In genomic region chr1:164754088-164754600, GRCh38 we compare ENCODE assay signal across 15 cellular contexts.
A peak's percentile ranks its signal among the peaks of the same experiment; 100 is the strongest.
DNase-seq lines count a peak whose midpoint lies in the region; ATAC-seq and TF ChIP-seq lines count a peak whose summit lies in the region.
"Had no signal": no experiment of that assay in that cellular context is flagged by ENCODE, and none has a peak within 500 bp of the region (broad histone marks: within the 10 kb centered on the region; RNA-seq: fewer than 3 reads in every experiment).

No MANE protein-coding gene starts in this region.

- DNase-seq in SK-N-MC (ENCODE audit: low read depth, low spot score) (no peak), fibroblast of lung (ENCODE audit: low read depth in 2 of 2) (peak; percentile 83 to 91), middle frontal gyrus (ENCODE audit: extremely low spot score, low spot score) (peak; percentile 72), substantia nigra (lab: John Stamatoyannopoulos, UW) (peak in 25 of 49 donors; percentile 8 to 68 (median 29)), WERI-Rb-1 (no peak)
- no peak for DNase-seq in stimulated activated CD4-positive, alpha-beta T cell treated with anti-CD3 and anti-CD28 coated beads, Interleukin-12 subunit alpha, Interleukin-12 subunit beta, amount 100 ng/mL, for 4 hours
- DNase-seq in CD8-positive, alpha-beta memory T cell, result no peak
- DNase-seq: activated naive CD4-positive, alpha-beta T cell treated with anti-CD3 and anti-CD28 coated beads, Interleukin-2, amount 50 U/mL, for 16 hours; Calu3; mammary epithelial cell; stimulated activated CD4-positive, alpha-beta T cell treated with anti-CD3 and anti-CD28 coated beads, Interleukin-2, amount 100 ng/mL, for 24 hours had no signal

- no peaks in the 10 kb centered on the region for H3K36me3 Mint-ChIP-seq in CD8-positive, alpha-beta memory T cell

- no peak overlapping the region for H3K4me3 Mint-ChIP-seq in CD8-positive, alpha-beta memory T cell

- peak overlapping the region; percentile 79 for H2AFZ ChIP-seq in fibroblast of lung (ENCODE audit: low read length)

- H4K20me1 ChIP-seq in fibroblast of lung (ENCODE audit: control insufficient read depth, extremely low read depth, insufficient read depth, low read length), result no peaks in the 10 kb centered on the region

- H3K79me2 ChIP-seq in fibroblast of lung (ENCODE audit: control insufficient read depth, insufficient read depth, low read length), result peaks cover 2% of the 10 kb centered on the region

- H3K4me1 ChIP-seq in fibroblast of lung (ENCODE audit: control insufficient read depth, extremely low read depth, insufficient read depth, low read length), result peaks cover 20% of the 10 kb centered on the region
- no peaks in the 10 kb centered on the region for H3K4me1 ChIP-seq in CD8-positive, alpha-beta memory T cell (ENCODE audit: insufficient read depth, low read length)

- H3K27me3 ChIP-seq in fibroblast of lung (ENCODE audit: control insufficient read depth, insufficient read depth, low read length), result no peaks in the 10 kb centered on the region
- H3K27me3 ChIP-seq in WERI-Rb-1 (ENCODE audit: insufficient read depth, low read depth, severe bottlenecking), result no peaks in the 10 kb centered on the region
- H3K27me3 ChIP-seq in CD8-positive, alpha-beta memory T cell (ENCODE audit: insufficient read depth, low read length, poor library complexity, severe bottlenecking), result no peaks in the 10 kb centered on the region

- CTCF ChIA-PET in CD8-positive, alpha-beta memory T cell (lab: Charles Lee), result no interaction called here

- TF ChIP-seq CTCF in fibroblast of lung (conservative IDR thresholded peaks at IDR 0.05 in 1 of 2, IDR thresholded peaks at IDR 0.05 in 1 of 2; ENCODE audit: low read depth in 1 of 2, low read length in 2 of 2) (no peak), WERI-Rb-1 (IDR thresholded peaks at IDR 0.05; ENCODE audit: low read depth, low read length) (no peak)

- peak overlapping the region; percentile 75 for H3K4me2 ChIP-seq in fibroblast of lung (ENCODE audit: extremely low read depth, insufficient read depth, low read length)

- H3K9ac ChIP-seq in SK-N-MC (ENCODE audit: insufficient read length) (no peak overlapping the region), fibroblast of lung (ENCODE audit: insufficient read depth, low read length) (peak overlapping the region; percentile 48)

- no peak overlapping the region for H3K27ac Mint-ChIP-seq in CD8-positive, alpha-beta memory T cell

- peaks cover 0 to 2% of the 10 kb centered on the region in 2 donors for H3K27me3 Mint-ChIP-seq in CD8-positive, alpha-beta memory T cell

- peak overlapping the region; percentile 81 for H3K4me3 ChIP-seq in SK-N-MC
- peak overlapping the region in 3 of 4 experiments; percentile 1 to 29 (median 26) for H3K4me3 ChIP-seq in fibroblast of lung (replicated peaks in 1 of 4; ENCODE audit: control extremely low read depth in 1 of 4, insufficient read depth in 1 of 4, low read depth in 3 of 4, low read length in 4 of 4)
- H3K4me3 ChIP-seq in WERI-Rb-1 (ENCODE audit: low read depth, low read length), result no peak overlapping the region
- H3K4me3 ChIP-seq in CD8-positive, alpha-beta memory T cell (ENCODE audit: low read length), result no peak overlapping the region
- H3K4me3 ChIP-seq: GM12878 had no signal

- H3K4me1 Mint-ChIP-seq in CD8-positive, alpha-beta memory T cell, result no peaks in the 10 kb centered on the region

- H3K27ac ChIP-seq in SK-N-MC, result peak overlapping the region; percentile 98
- H3K27ac ChIP-seq in fibroblast of lung (ENCODE audit: insufficient read depth, low read length), result peak overlapping the region; percentile 71
- H3K27ac ChIP-seq in substantia nigra (ENCODE audit: low read depth, low read length, poor library complexity, severe bottlenecking), result no peak overlapping the region
- H3K27ac ChIP-seq in WERI-Rb-1, result no peak overlapping the region
- no peak overlapping the region for H3K27ac ChIP-seq in CD8-positive, alpha-beta memory T cell (ENCODE audit: low read depth, low read length)

- H3K9me3 ChIP-seq in SK-N-MC (ENCODE audit: low read depth, low read length), result no peaks in the 10 kb centered on the region
- no peaks in the 10 kb centered on the region for H3K9me3 ChIP-seq in fibroblast of lung (ENCODE audit: control insufficient read depth, insufficient read depth, low read depth, low read length)
- H3K9me3 ChIP-seq in WERI-Rb-1 (ENCODE audit: severe bottlenecking), result no peaks in the 10 kb centered on the region
- no peaks in the 10 kb centered on the region for H3K9me3 ChIP-seq in CD8-positive, alpha-beta memory T cell (ENCODE audit: low read length)

- no peaks in the 10 kb centered on the region for H3K36me3 ChIP-seq in SK-N-MC (ENCODE audit: insufficient read depth, low read length)
- no peaks in the 10 kb centered on the region for H3K36me3 ChIP-seq in fibroblast of lung (ENCODE audit: control insufficient read depth, insufficient read depth, low read length)
- no peaks in the 10 kb centered on the region for H3K36me3 ChIP-seq in WERI-Rb-1
- H3K36me3 ChIP-seq in CD8-positive, alpha-beta memory T cell (ENCODE audit: insufficient read depth, low read length), result no peaks in the 10 kb centered on the region

- ATAC-seq in GM18907 (IDR thresholded peaks at IDR 0.05; ENCODE audit: unreplicated experiment), result no peak
- ATAC-seq: GM12878, HepG2, Panc1 had no signal

- peaks cover 0 to 6% (median 3%) of the 10 kb centered on the region in 5 donors for H3K9me3 Mint-ChIP-seq in CD8-positive, alpha-beta memory T cell

- POLR2A ChIA-PET in CD8-positive, alpha-beta memory T cell (lab: Charles Lee), result no interaction called here

Comparison
In these comparisons a context has a peak if more than half of its experiments do, and no peak if none do; other contexts are left out.
1. DNase-seq: peak in fibroblast of lung (2 of 2), middle frontal gyrus (single experiment) and substantia nigra (25 of 49); none in SK-N-MC (single experiment), stimulated activated CD4-positive, alpha-beta T cell treated with anti-CD3 and anti-CD28 coated beads, Interleukin-12 subunit alpha, Interleukin-12 subunit beta, amount 100 ng/mL, for 4 hours (single experiment), WERI-Rb-1 (single experiment) and CD8-positive, alpha-beta memory T cell (0 of 5).
2. H3K27ac ChIP-seq: peak in SK-N-MC (single experiment) and fibroblast of lung (single experiment); none in substantia nigra (single experiment), WERI-Rb-1 (single experiment) and CD8-positive, alpha-beta memory T cell (single experiment).
3. H3K4me3 ChIP-seq: peak in SK-N-MC (single experiment) and fibroblast of lung (3 of 4); none in WERI-Rb-1 (single experiment) and CD8-positive, alpha-beta memory T cell (single experiment).